In the genomic region with DNA sequence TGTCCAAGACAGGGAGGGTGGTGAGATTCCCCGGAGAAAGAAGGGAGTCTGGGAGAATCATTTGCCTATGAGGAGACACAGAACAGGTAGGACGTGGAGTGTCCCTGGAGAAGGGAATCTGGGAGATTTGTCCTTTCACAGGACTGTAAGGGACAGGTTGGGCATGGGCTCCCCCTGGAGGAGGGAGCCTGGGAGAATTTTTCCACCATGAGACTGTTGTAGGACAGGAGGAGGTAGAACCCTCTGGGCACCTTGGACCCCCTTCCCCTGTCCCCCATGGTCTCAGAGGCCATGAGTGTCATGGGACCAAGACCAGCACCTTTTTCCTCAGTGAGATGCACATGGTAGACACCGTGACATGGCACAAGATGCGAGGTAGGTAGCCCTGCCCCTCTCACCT, we compare ENCODE assay signal across 10 cellular contexts. TPM values are rescaled to one million over a fixed set of nuclear protein-coding genes. Genes with fewer than 3 reads are reported as not detected.
DNase-seq lines count a peak whose midpoint lies in the region; ATAC-seq and TF ChIP-seq lines count a peak whose summit lies in the region.
"Had no signal": no experiment of that assay in that cellular context is flagged by ENCODE, and none has a peak within 500 bp of the region (broad histone marks: within the 10 kb centered on the region; RNA-seq: fewer than 3 reads in every experiment).

No MANE protein-coding gene starts in this region.

- no peaks in the 10 kb centered on the region for H3K9me3 Mint-ChIP-seq in activated CD4-positive, alpha-beta memory T cell treated with anti-CD3 and anti-CD28 coated beads for 36 hours

- H3K27me3 ChIP-seq in heart right ventricle = no peaks in the 10 kb centered on the region

- no TSS peak for BruUV-seq in OCI-LY7 (replicated peaks; lab: Mats Ljungman, UMichigan)

- H3K36me3 Mint-ChIP-seq in activated CD4-positive, alpha-beta memory T cell treated with anti-CD3 and anti-CD28 coated beads for 36 hours = no peaks in the 10 kb centered on the region

- no peaks in the 10 kb centered on the region for H4K20me1 ChIP-seq in OCI-LY7 (ENCODE audit: insufficient read depth, low read length)

- H3K4me2 ChIP-seq in OCI-LY7 (ENCODE audit: low read length) = no peak overlapping the region

- POLR2A ChIA-PET in OCI-LY7 (lab: Charles Lee) = no interaction called here
- POLR2A ChIA-PET in activated CD4-positive, alpha-beta memory T cell treated with anti-CD3 and anti-CD28 coated beads for 36 hours (lab: Charles Lee) = no interaction called here

- no peak overlapping the region for H3K27ac Mint-ChIP-seq in activated CD4-positive, alpha-beta memory T cell treated with anti-CD3 and anti-CD28 coated beads for 36 hours

- WGBS in heart right ventricle, 2 donors = 77 to 79% methylated on average over 3 to 4 of the region's 4 CpGs

- H3K27ac ChIP-seq in heart right ventricle (no peak overlapping the region), OCI-LY7 (ENCODE audit: low read depth, low read length, poor library complexity, severe bottlenecking) (no peak overlapping the region)

- intact Hi-C loops in heart right ventricle (cut with DNase I) = no loop called here
- intact Hi-C loops in Right ventricle myocardium inferior (cut with DNase I) = no loop called here
- intact Hi-C loops in OCI-LY7 (cut with micrococcal nuclease; ENCODE audit: unreplicated experiment) = no loop called here
- intact Hi-C loops in activated CD4-positive, alpha-beta memory T cell treated with anti-CD3 and anti-CD28 coated beads for 36 hours (cut with micrococcal nuclease) = no loop called here

- H3K9me3 ChIP-seq in heart right ventricle = no peaks in the 10 kb centered on the region
- no peaks in the 10 kb centered on the region for H3K9me3 ChIP-seq in OCI-LY7 (ENCODE audit: low read length)

- TF ChIP-seq CTCF in heart right ventricle (IDR thresholded peaks at IDR 0.05) (peak in 5 of 9 donors; percentile 18 to 43 (median 29)), OCI-LY7 (conservative IDR thresholded peaks at IDR 0.05; ENCODE audit: low read length) (peak; percentile 50), epithelial cell of esophagus (IDR thresholded peaks at IDR 0.05; ENCODE audit: insufficient read depth, low read depth, low read length, missing control alignments) (peak; percentile 51)

- CTCF ChIA-PET in OCI-LY7 (lab: Charles Lee; ENCODE audit: unreplicated experiment) = no interaction called here
- CTCF ChIA-PET in activated CD4-positive, alpha-beta memory T cell treated with anti-CD3 and anti-CD28 coated beads for 36 hours (lab: Charles Lee) = no interaction called here

- H3K4me1 Mint-ChIP-seq in activated CD4-positive, alpha-beta memory T cell treated with anti-CD3 and anti-CD28 coated beads for 36 hours (ENCODE audit: low read depth) = peaks cover 14% of the 10 kb centered on the region

- H3K4me1 ChIP-seq in heart right ventricle (peaks cover 0 to 10% (median 5%) of the 10 kb centered on the region in 9 donors), OCI-LY7 (ENCODE audit: insufficient read depth, low read length, poor library complexity, severe bottlenecking) (peaks cover 10% of the 10 kb centered on the region)

- H3K9me2 ChIP-seq in OCI-LY7 (ENCODE audit: insufficient read depth, low read length) = no peaks in the 10 kb centered on the region

- H2AFZ ChIP-seq in OCI-LY7 (ENCODE audit: low read length) = no peak overlapping the region

- no peak for DNase-seq in heart right ventricle
- no peak for DNase-seq in Right ventricle myocardium inferior (ENCODE audit: missing footprints)
- no peak for DNase-seq in OCI-LY7 (ENCODE audit: low spot score)
- DNase-seq in epithelial cell of esophagus (ENCODE audit: low read depth) = no peak
- DNase-seq in GM19240 (ENCODE audit: insufficient read length, low spot score) = no peak
- no peak for DNase-seq in HPDE6-E6E7 (ENCODE audit: extremely low spot score)
- no peak for DNase-seq in activated CD4-positive, alpha-beta memory T cell treated with anti-CD3 and anti-CD28 coated beads for 36 hours
- DNase-seq: activated T-cell treated with anti-CD3 and anti-CD28 coated beads for 4 hours, SHP77 treated with DMSO at 0.1 percent for 48 hours had no signal

- H3K4me3 ChIP-seq in heart right ventricle (no peak overlapping the region), OCI-LY7 (ENCODE audit: low read depth, low read length, poor library complexity, severe bottlenecking) (no peak overlapping the region), epithelial cell of esophagus (ENCODE audit: low read length) (no peak overlapping the region)

- no peak overlapping the region for H3K4me3 Mint-ChIP-seq in activated CD4-positive, alpha-beta memory T cell treated with anti-CD3 and anti-CD28 coated beads for 36 hours

- ATAC-seq in heart right ventricle (no peak), Right ventricle myocardium inferior (no peak), HG03442 (IDR thresholded peaks at IDR 0.05; ENCODE audit: unreplicated experiment) (no peak)

- no peaks in the 10 kb centered on the region for H3K79me2 ChIP-seq in OCI-LY7 (ENCODE audit: insufficient read depth, low read depth, low read length)

- no peaks in the 10 kb centered on the region for H3K27me3 Mint-ChIP-seq in activated CD4-positive, alpha-beta memory T cell treated with anti-CD3 and anti-CD28 coated beads for 36 hours

- peaks cover 0 to 24% (median 0%) of the 10 kb centered on the region in 9 donors for H3K36me3 ChIP-seq in heart right ventricle
- H3K36me3 ChIP-seq in OCI-LY7 (ENCODE audit: insufficient read depth, low read length) = no peaks in the 10 kb centered on the region

RNA-seq across cellular contexts. Expression of gene PORCN, which starts 2.8 kb away (rescaled TPM):
- total RNA-seq in heart right ventricle (10 to 100 TPM in 9 of 10 donors, 1 to 10 TPM in 1; 9.9 to 16.1 (median 13.0) TPM), Right ventricle myocardium inferior (13.5 TPM), OCI-LY7 (2022) (9.9 and 11.3 TPM in 2 replicates)
- polyA plus RNA-seq in heart right ventricle = 10 to 100 TPM; 12.7 to 26.7 TPM
- 4.2 and 8.4 TPM in 2 replicates for total RNA-seq in OCI-LY7 (2014; rRNA removed; shearing (Covaris generic))
- total RNA-seq in activated CD4-positive, alpha-beta memory T cell treated with anti-CD3 and anti-CD28 coated beads for 36 hours = 1 to 10 TPM; 7.1 to 7.7 TPM

RNA-seq across cellular contexts. Expression of gene EBP, which starts 10.0 kb away (rescaled TPM):
- 10 to 100 TPM; 35.1 to 76.0 (median 54.2) TPM for total RNA-seq in heart right ventricle
- polyA plus RNA-seq in heart right ventricle = 100 to 1,000 TPM in 1 of 2 donors, 10 to 100 TPM in 1; 96.9 to 128 TPM
- total RNA-seq in Right ventricle myocardium inferior = 54.1 TPM
- total RNA-seq in OCI-LY7 (2014; rRNA removed; shearing (Covaris generic)) = 94.4 and 101 TPM in 2 replicates
- total RNA-seq in OCI-LY7 (2022) = 110 and 126 TPM in 2 replicates
- total RNA-seq in activated CD4-positive, alpha-beta memory T cell treated with anti-CD3 and anti-CD28 coated beads for 36 hours = 100 to 1,000 TPM; 149 to 150 TPM

RNA-seq across cellular contexts. Expression of gene TBC1D25, which starts 28.0 kb away (rescaled TPM):
- 10 to 100 TPM; 14.7 to 22.6 (median 18.7) TPM for total RNA-seq in heart right ventricle
- 10 to 100 TPM in 1 of 2 donors, 1 to 10 TPM in 1; 6.1 to 11.1 TPM for polyA plus RNA-seq in heart right ventricle
- total RNA-seq in Right ventricle myocardium inferior = 20.5 TPM
- 6.8 and 7.6 TPM in 2 replicates for total RNA-seq in OCI-LY7 (2014; rRNA removed; shearing (Covaris generic))
- total RNA-seq in OCI-LY7 (2022) = 11.2 and 14.1 TPM in 2 replicates
- 10 to 100 TPM; 13.5 to 16.2 TPM for total RNA-seq in activated CD4-positive, alpha-beta memory T cell treated with anti-CD3 and anti-CD28 coated beads for 36 hours

RNA-seq across cellular contexts. Expression of gene FTSJ1, which starts 35.6 kb away (rescaled TPM):
- total RNA-seq in heart right ventricle (10 to 100 TPM; 11.6 to 22.8 (median 12.9) TPM), Right ventricle myocardium inferior (15.7 TPM), OCI-LY7 (2022) (51.8 and 54.7 TPM in 2 replicates)
- polyA plus RNA-seq in heart right ventricle = 10 to 100 TPM; 25.2 to 46.1 TPM
- total RNA-seq in OCI-LY7 (2014; rRNA removed; shearing (Covaris generic)) = 55.7 and 66.1 TPM in 2 replicates
- total RNA-seq in activated CD4-positive, alpha-beta memory T cell treated with anti-CD3 and anti-CD28 coated beads for 36 hours = 10 to 100 TPM; 62.8 to 73.9 TPM

RNA-seq across cellular contexts. Expression of gene SLC38A5, which starts 41.5 kb away (rescaled TPM):
- 1 to 10 TPM in 7 of 10 donors, under 1 TPM in 3; 0.64 to 5.3 (median 1.7) TPM for total RNA-seq in heart right ventricle
- 10 to 100 TPM in 1 of 2 donors, 1 to 10 TPM in 1; 2.6 to 15.4 TPM for polyA plus RNA-seq in heart right ventricle
- total RNA-seq in Right ventricle myocardium inferior = 1.2 TPM
- 38.6 and 42.2 TPM in 2 replicates for total RNA-seq in OCI-LY7 (2014; rRNA removed; shearing (Covaris generic))
- 39.9 and 45.6 TPM in 2 replicates for total RNA-seq in OCI-LY7 (2022)
- total RNA-seq in activated CD4-positive, alpha-beta memory T cell treated with anti-CD3 and anti-CD28 coated beads for 36 hours = 10 to 100 TPM; 70.7 to 73.0 TPM
